ENCODE assay signal across 16 cellular contexts in genomic region chr13:111532111-111532510, GRCh38.
"Had no signal": no experiment of that assay in that cellular context is flagged by ENCODE, and none has a peak within 500 bp of the region (broad histone marks: within the 10 kb centered on the region; RNA-seq: fewer than 3 reads in every experiment).

No MANE protein-coding gene starts in this region.

- H3K27ac ChIP-seq: adrenal gland, breast epithelium had no signal

- H3K9me3 ChIP-seq: adrenal gland, breast epithelium had no signal

- H3K36me3 ChIP-seq: adrenal gland, breast epithelium had no signal

- FAIRE-seq: RCC 7860 had no signal

- H3K4me3 ChIP-seq: adrenal gland, breast epithelium had no signal

- H3K4me1 ChIP-seq: adrenal gland, breast epithelium had no signal

- DNase-seq: activated CD4-positive, alpha-beta T cell treated with anti-CD3 and anti-CD28 coated beads for 48 hours; activated CD4-positive, alpha-beta T cell treated with anti-CD3 and anti-CD28 coated beads, Interleukin-2, amount 50 U/mL, for 4 hours; activated CD4-positive, CD25-positive, alpha-beta regulatory T cell treated with anti-CD3 and anti-CD28 coated beads, Interleukin-2, amount 50 U/mL, for 72 hours; activated CD8-positive, alpha-beta memory T cell treated with anti-CD3 and anti-CD28 coated beads, Interleukin-2, amount 50 U/mL, for 48 hours; activated CD8-positive, alpha-beta T cell treated with anti-CD3 and anti-CD28 coated beads, Interleukin-2, amount 10 ng/mL, durations not matched to agents 7 days and 5 days; activated naive CD4-positive, alpha-beta T cell treated with anti-CD3 and anti-CD28 coated beads, Interleukin-2, amount 50 U/mL, for 16 hours; activated naive CD8-positive, alpha-beta T cell treated with anti-CD3 and anti-CD28 coated beads, Interleukin-2, amount 10 ng/mL, durations not matched to agents 7 days and 5 days; activated T-cell treated with anti-CD3 and anti-CD28 coated beads, Interleukin-2, amount 50 U/mL, for 1 hour; adrenal gland; KG1; NCI-H1048; NCI-H146; NCI-H446; NK-92 treated with Interleukin-12 subunit alpha and Interleukin-12 subunit beta, amount 100 ng/mL, for 24 hours had no signal
